Comparison of ENCODE assay signal across 11 cellular contexts in genomic region chr12:73935817-73936216, GRCh38.
DNase-seq lines count a peak whose midpoint lies in the region; FAIRE-seq and TF ChIP-seq lines count a peak whose summit lies in the region.
"Had no signal": no experiment of that assay in that cellular context is flagged by ENCODE, and none has a peak within 500 bp of the region (broad histone marks: within the 10 kb centered on the region; RNA-seq: fewer than 3 reads in every experiment).

No MANE protein-coding gene starts in this region.

- DNase-seq in NCI-H1694 treated with DMSO at 0.1 percent for 48 hours (lab: John Stamatoyannopoulos, UW), result peak; percentile 2
- no peak for DNase-seq in NCI-H1694 (lab: John Stamatoyannopoulos, UW)
- peak; percentile 96 for DNase-seq in NCI-H510A (lab: John Stamatoyannopoulos, UW)
- DNase-seq in mammary epithelial cell, result peak; percentile 2
- no peak for DNase-seq in progenitor cell of endocrine pancreas (ENCODE audit: low spot score, unreplicated experiment)
- no peak for DNase-seq in foreskin fibroblast
- no peak for DNase-seq in HTR-8/SVneo (ENCODE audit: insufficient read length, low spot score)
- no peak for DNase-seq in activated CD4-positive, alpha-beta memory T cell treated with anti-CD3 and anti-CD28 coated beads for 36 hours
- DNase-seq: KG1 had no signal

- H3K9me3 ChIP-seq in mammary epithelial cell (replicated peaks; ENCODE audit: insufficient read depth, low read length), result no peaks in the 10 kb centered on the region
- H3K9me3 ChIP-seq: neutrophil had no signal

- H3K79me2 ChIP-seq in mammary epithelial cell (ENCODE audit: insufficient read depth, low read length), result no peaks in the 10 kb centered on the region

- H3K27me3 Mint-ChIP-seq in progenitor cell of endocrine pancreas, result no peaks in the 10 kb centered on the region
- no peaks in the 10 kb centered on the region for H3K27me3 Mint-ChIP-seq in activated CD4-positive, alpha-beta memory T cell treated with anti-CD3 and anti-CD28 coated beads for 36 hours

- H3K36me3 ChIP-seq in mammary epithelial cell (ENCODE audit: insufficient read depth, low read length), result no peaks in the 10 kb centered on the region
- H3K36me3 ChIP-seq: neutrophil had no signal

- no peak overlapping the region for H3K4me3 Mint-ChIP-seq in progenitor cell of endocrine pancreas (ENCODE audit: low read depth)
- no peak overlapping the region for H3K4me3 Mint-ChIP-seq in activated CD4-positive, alpha-beta memory T cell treated with anti-CD3 and anti-CD28 coated beads for 36 hours

- no peaks in the 10 kb centered on the region for H4K20me1 ChIP-seq in mammary epithelial cell (ENCODE audit: insufficient read depth, low read length)

- dilution Hi-C loops in mammary epithelial cell (cut with HindIII; ENCODE audit: low sequenced_read_pairs), result no loop called here

- in situ Hi-C loops in mammary epithelial cell (cut with MboI; ENCODE audit: low sequenced_read_pairs in 2 of 2), result no loop called here

- H3K4me1 ChIP-seq in mammary epithelial cell (ENCODE audit: insufficient read depth, low read length), result no peaks in the 10 kb centered on the region

- H3K27me3 ChIP-seq in mammary epithelial cell (ENCODE audit: insufficient read depth, low read length), result no peaks in the 10 kb centered on the region
- H3K27me3 ChIP-seq: neutrophil had no signal

- no peaks in the 10 kb centered on the region for H3K4me1 Mint-ChIP-seq in progenitor cell of endocrine pancreas (ENCODE audit: low read depth)
- no peaks in the 10 kb centered on the region for H3K4me1 Mint-ChIP-seq in activated CD4-positive, alpha-beta memory T cell treated with anti-CD3 and anti-CD28 coated beads for 36 hours (ENCODE audit: low read depth)

- no TSS peak for BruUV-seq in mammary epithelial cell (replicated peaks; lab: Mats Ljungman, UMichigan)

- no peaks in the 10 kb centered on the region for H3K36me3 Mint-ChIP-seq in progenitor cell of endocrine pancreas (ENCODE audit: insufficient read depth)
- H3K36me3 Mint-ChIP-seq in activated CD4-positive, alpha-beta memory T cell treated with anti-CD3 and anti-CD28 coated beads for 36 hours, result no peaks in the 10 kb centered on the region

- intact Hi-C loops in mammary epithelial cell (cut with micrococcal nuclease), result loop anchor here (1.0 to 10.0 kb wide), 6 partner anchors 59 to 711 kb away; partner anchors contain the start of gene ATXN7L3B
- intact Hi-C loops in activated CD4-positive, alpha-beta memory T cell treated with anti-CD3 and anti-CD28 coated beads for 36 hours (cut with micrococcal nuclease), result no loop called here

- H3K4me2 ChIP-seq in mammary epithelial cell (ENCODE audit: insufficient read depth, low read depth, low read length), result no peak overlapping the region

- no peak overlapping the region for H2AFZ ChIP-seq in mammary epithelial cell (ENCODE audit: low read depth, low read length)

- H3K9ac ChIP-seq in mammary epithelial cell (ENCODE audit: insufficient read depth, low read length), result no peak overlapping the region

- no peak for FAIRE-seq in HTR-8/SVneo (lab: Jason Lieb, UNC)
- FAIRE-seq: A204.1 had no signal

- H3K4me3 ChIP-seq in mammary epithelial cell (replicated peaks in 1 of 3; ENCODE audit: insufficient read depth in 1 of 3, low read depth in 2 of 3, low read length in 3 of 3) (no peak overlapping the region), foreskin fibroblast (ENCODE audit: low read depth in 1 of 2, low read length in 2 of 2) (no peak overlapping the region)

- no peak overlapping the region for H3K27ac Mint-ChIP-seq in progenitor cell of endocrine pancreas
- H3K27ac Mint-ChIP-seq in activated CD4-positive, alpha-beta memory T cell treated with anti-CD3 and anti-CD28 coated beads for 36 hours, result no peak overlapping the region

- POLR2A ChIA-PET in activated CD4-positive, alpha-beta memory T cell treated with anti-CD3 and anti-CD28 coated beads for 36 hours (lab: Charles Lee), result no interaction called here

- 0% methylated on average over 1 of the region's 1 CpG for WGBS in mammary epithelial cell (ENCODE audit: low coverage, missing lambda C conversion rate)

- TF ChIP-seq CTCF in mammary epithelial cell (conservative IDR thresholded peaks at IDR 0.05 in 1 of 2, IDR thresholded peaks at IDR 0.05 in 1 of 2; ENCODE audit: extremely low read depth in 1 of 2, insufficient read depth in 1 of 2, low read depth in 1 of 2, low read length in 2 of 2) (peak; percentile 32 to 63), progenitor cell of endocrine pancreas (IDR thresholded peaks at IDR 0.05; ENCODE audit: unreplicated experiment) (peak; percentile 40), foreskin fibroblast (IDR thresholded peaks at IDR 0.05; ENCODE audit: low read depth, low read length) (no peak)

- CTCF ChIA-PET in mammary epithelial cell (lab: Charles Lee; ENCODE audit: low non-redundant PET), result interaction anchor here (0.8 kb wide), 1 partner anchor 382 kb away, joined by 7 read pairs; no protein-coding TSS in a partner anchor
- CTCF ChIA-PET in activated CD4-positive, alpha-beta memory T cell treated with anti-CD3 and anti-CD28 coated beads for 36 hours (lab: Charles Lee), result no interaction called here

- no peak overlapping the region for H3K27ac ChIP-seq in mammary epithelial cell (ENCODE audit: insufficient read depth, low read depth, low read length)
- H3K27ac ChIP-seq: neutrophil had no signal

- H3K9me3 Mint-ChIP-seq in progenitor cell of endocrine pancreas (ENCODE audit: low read depth), result no peaks in the 10 kb centered on the region
- H3K9me3 Mint-ChIP-seq in activated CD4-positive, alpha-beta memory T cell treated with anti-CD3 and anti-CD28 coated beads for 36 hours, result no peaks in the 10 kb centered on the region

Comparison
In these comparisons a context has a peak if more than half of its experiments do, and no peak if none do; other contexts are left out.
1. DNase-seq: peak in NCI-H1694 treated with DMSO at 0.1 percent for 48 hours (single experiment), NCI-H510A (single experiment) and mammary epithelial cell (single experiment); none in NCI-H1694 (single experiment), progenitor cell of endocrine pancreas (single experiment), foreskin fibroblast (0 of 2), HTR-8/SVneo (single experiment) and activated CD4-positive, alpha-beta memory T cell treated with anti-CD3 and anti-CD28 coated beads for 36 hours (single experiment).